Comparison of ENCODE assay signal across 8 cellular contexts in the genomic region with DNA sequence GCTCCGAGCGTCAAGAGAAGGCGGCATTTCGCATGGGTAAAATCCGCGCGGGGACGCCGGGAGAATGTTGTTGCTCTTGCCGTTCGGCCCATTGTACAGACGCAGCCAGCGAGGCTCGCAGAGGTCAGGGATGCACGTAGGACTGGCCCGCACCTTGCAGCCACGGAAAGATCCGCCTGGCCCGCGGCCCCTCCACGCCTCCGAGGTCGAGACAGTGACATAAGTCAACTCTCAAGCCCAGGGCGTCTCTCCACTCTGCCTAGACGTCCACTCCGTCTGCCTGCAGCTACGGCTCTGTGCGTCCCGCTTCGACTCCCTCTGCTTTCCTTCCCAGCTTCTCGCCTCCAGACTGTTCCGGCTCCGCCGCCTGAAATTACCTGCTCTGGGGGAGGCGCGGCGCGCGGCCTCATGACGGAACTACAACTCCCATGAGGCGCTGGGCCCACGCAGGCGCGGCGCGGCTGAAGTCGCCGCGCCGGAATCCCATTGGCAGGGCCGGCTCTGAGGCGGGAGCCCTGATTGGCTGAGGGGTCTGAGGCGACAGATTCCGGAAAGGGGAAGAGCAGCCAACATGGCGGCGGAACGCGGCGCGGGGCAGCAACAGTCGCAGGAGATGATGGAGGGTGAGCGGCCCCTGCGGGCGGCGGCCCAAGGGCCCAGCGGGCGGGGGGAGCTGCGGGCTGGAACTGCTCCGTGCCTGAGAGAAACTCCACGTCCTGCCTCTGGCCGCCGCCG. TPM values are rescaled to one million over a fixed set of nuclear protein-coding genes. Genes with fewer than 3 reads are reported as not detected.
DNase-seq lines count a peak whose midpoint lies in the region; ATAC-seq and TF ChIP-seq lines count a peak whose summit lies in the region.

A gene with protein sequence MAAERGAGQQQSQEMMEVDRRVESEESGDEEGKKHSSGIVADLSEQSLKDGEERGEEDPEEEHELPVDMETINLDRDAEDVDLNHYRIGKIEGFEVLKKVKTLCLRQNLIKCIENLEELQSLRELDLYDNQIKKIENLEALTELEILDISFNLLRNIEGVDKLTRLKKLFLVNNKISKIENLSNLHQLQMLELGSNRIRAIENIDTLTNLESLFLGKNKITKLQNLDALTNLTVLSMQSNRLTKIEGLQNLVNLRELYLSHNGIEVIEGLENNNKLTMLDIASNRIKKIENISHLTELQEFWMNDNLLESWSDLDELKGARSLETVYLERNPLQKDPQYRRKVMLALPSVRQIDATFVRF (plus strand): TSS at position 543 of the 735 bp plus-strand sequence. CDS start 29 bp downstream, at position 572.

- H3K36me3 Mint-ChIP-seq in activated CD4-positive, alpha-beta T cell treated with anti-CD3 and anti-CD28 coated beads, Interleukin-2, amount 10 ng/mL, durations not matched to agents 7 days and 5 days (ENCODE audit: low read depth) = peaks cover 9% of the 10 kb centered on the region

- H3K27me3 Mint-ChIP-seq in activated CD4-positive, alpha-beta T cell treated with anti-CD3 and anti-CD28 coated beads, Interleukin-2, amount 10 ng/mL, durations not matched to agents 7 days and 5 days = no peaks in the 10 kb centered on the region

- CTCF ChIA-PET in activated CD4-positive, alpha-beta T cell treated with anti-CD3 and anti-CD28 coated beads, Interleukin-2, amount 10 ng/mL, durations not matched to agents 7 days and 5 days (lab: Charles Lee) = interaction anchor here (0.6 to 3.1 kb wide), 10 partner anchors 14 to 694 kb away, joined by 3 to 10 read pairs (median 3); no protein-coding TSS in a partner anchor

- peak within 1 kb of the TSS; percentile 89 for H3K4me3 Mint-ChIP-seq in activated CD4-positive, alpha-beta T cell treated with anti-CD3 and anti-CD28 coated beads, Interleukin-2, amount 10 ng/mL, durations not matched to agents 7 days and 5 days

- peak; percentile 96 for DNase-seq in NCI-H69 (lab: John Stamatoyannopoulos, UW)
- peak; percentile 97 for DNase-seq in activated CD4-positive, alpha-beta T cell treated with anti-CD3 and anti-CD28 coated beads, Interleukin-2, amount 10 ng/mL, durations not matched to agents 7 days and 5 days
- DNase-seq in cortex of kidney (lab: John Stamatoyannopoulos, UW) = peak; percentile 69
- DNase-seq in left lobe of liver (ENCODE audit: low spot score) = peak; percentile 97
- DNase-seq in stimulated activated CD4-positive, alpha-beta T cell treated with anti-CD3 and anti-CD28 coated beads, Interleukin-2, amount 100 ng/mL, for 4 hours (ENCODE audit: low read depth) = peak; percentile 94

- ATAC-seq in GM19328 (IDR thresholded peaks at IDR 0.05; ENCODE audit: unreplicated experiment) (peak; percentile 57), HG03520 (IDR thresholded peaks at IDR 0.05; ENCODE audit: unreplicated experiment) (peak; percentile 72), left lobe of liver (peak; percentile 91)

- H3K27ac Mint-ChIP-seq in activated CD4-positive, alpha-beta T cell treated with anti-CD3 and anti-CD28 coated beads, Interleukin-2, amount 10 ng/mL, durations not matched to agents 7 days and 5 days = peak within 1 kb of the TSS; percentile 94

- peaks cover 51% of the 10 kb centered on the region for H3K4me1 Mint-ChIP-seq in activated CD4-positive, alpha-beta T cell treated with anti-CD3 and anti-CD28 coated beads, Interleukin-2, amount 10 ng/mL, durations not matched to agents 7 days and 5 days

- TF ChIP-seq CTCF in C4-2B (conservative IDR thresholded peaks at IDR 0.05) = no peak

- POLR2A ChIA-PET in activated CD4-positive, alpha-beta T cell treated with anti-CD3 and anti-CD28 coated beads, Interleukin-2, amount 10 ng/mL, durations not matched to agents 7 days and 5 days (lab: Charles Lee) = interaction anchor here (0.5 to 0.8 kb wide), 4 partner anchors 15 to 510 kb away, joined by 3 read pairs; partner anchors contain the start of gene MTERF4

- H3K27ac ChIP-seq in C4-2B = peak within 1 kb of the TSS; percentile 92

- no peaks in the 10 kb centered on the region for H3K9me3 Mint-ChIP-seq in activated CD4-positive, alpha-beta T cell treated with anti-CD3 and anti-CD28 coated beads, Interleukin-2, amount 10 ng/mL, durations not matched to agents 7 days and 5 days

RNA-seq across cellular contexts. Expression of the gene that starts here (rescaled TPM):
- total RNA-seq in activated CD4-positive, alpha-beta T cell treated with anti-CD3 and anti-CD28 coated beads, Interleukin-2, amount 10 ng/mL, durations not matched to agents 7 days and 5 days = 100 to 1,000 TPM in 1 of 2 experiments, 10 to 100 TPM in 1; 89.5 to 110 TPM
- 25.6 TPM for total RNA-seq in left lobe of liver

Comparison
In these comparisons a context has a peak if more than half of its experiments do, and no peak if none do; other contexts are left out.
1. Peak in every context shown above with its lines: DNase-seq, ATAC-seq and H3K27ac ChIP-seq.